ENCODE assay signal across 10 cellular contexts in genomic region chr1:50422946-50423669, GRCh38. TPM values are rescaled to one million over a fixed set of nuclear protein-coding genes. Genes with fewer than 3 reads are reported as not detected.
DNase-seq lines count a peak whose midpoint lies in the region; ATAC-seq and FAIRE-seq lines count a peak whose summit lies in the region.
"Had no signal": no experiment of that assay in that cellular context is flagged by ENCODE, and none has a peak within 500 bp of the region (broad histone marks: within the 10 kb centered on the region; RNA-seq: fewer than 3 reads in every experiment).

TSS of gene DMRTA2 (minus strand) at chr1:50423443. CDS start at chr1:50421536, 1,907 bp downstream.

- WGBS in small intestine, 3 donors, result 3 to 4% (median 3%) methylated on average over 58 to 61 of the region's 61 CpGs

- DNase-seq in EH (ENCODE audit: low read depth), result peak; percentile 49
- DNase-seq in MG63, result no peak
- peak; percentile 46 for DNase-seq in activated T-cell treated with anti-CD3 and anti-CD28 coated beads, Interleukin-2, amount 50 U/mL, for 48 hours
- DNase-seq in hippocampal formation (lab: John Stamatoyannopoulos, UW), result peak; percentile 36 to 54
- no peak for DNase-seq in small intestine
- no peak for DNase-seq in activated CD4-positive, CD25-positive, alpha-beta regulatory T cell (lab: John Stamatoyannopoulos, UW)

- H3K4me1 ChIP-seq in small intestine (ENCODE audit: control insufficient read depth in 2 of 2, insufficient read depth in 1 of 2, low read depth in 1 of 2, low read length in 1 of 2), result peaks cover 0 to 2% of the 10 kb centered on the region in 2 donors

- H3K9me3 ChIP-seq in MG63 (no peaks in the 10 kb centered on the region), small intestine (ENCODE audit: control insufficient read depth, low read depth) (no peaks in the 10 kb centered on the region)

- H3K36me3 ChIP-seq in MG63, result no peaks in the 10 kb centered on the region
- H3K36me3 ChIP-seq in small intestine (ENCODE audit: control insufficient read depth in 2 of 2, insufficient read depth in 2 of 2, low read length in 2 of 2), result no peaks in the 10 kb centered on the region

- no peak for FAIRE-seq in small intestine (lab: Jason Lieb, UNC)

- H3K27me3 ChIP-seq in MG63 (peaks cover 37% of the 10 kb centered on the region), small intestine (ENCODE audit: control insufficient read depth in 2 of 2, insufficient read depth in 2 of 2, low read length in 2 of 2) (peaks cover 38 to 81% of the 10 kb centered on the region in 2 donors)

- no peak for ATAC-seq in HG02588 (IDR thresholded peaks at IDR 0.05; ENCODE audit: unreplicated experiment)
- ATAC-seq in GM21825 (IDR thresholded peaks at IDR 0.05; ENCODE audit: unreplicated experiment), result no peak

- no peak within 1 kb of the TSS for H3K27ac ChIP-seq in small intestine (ENCODE audit: low read depth in 1 of 2, low read length in 1 of 2)
- H3K27ac ChIP-seq: KMS-11 had no signal

- H3K4me3 ChIP-seq in MG63, result peak within 1 kb of the TSS; percentile 53
- H3K4me3 ChIP-seq in small intestine (ENCODE audit: low read depth in 1 of 2, low read length in 2 of 2), result peak within 1 kb of the TSS; percentile 12 to 24

RNA-seq across cellular contexts. Expression of gene DMRTA2, which starts in this region (rescaled TPM):
- not detected in 2 replicates for total RNA-seq in MG63 (2014; rRNA removed; shearing (Covaris generic); ENCODE audit: low replicate concordance)
- under 1 TPM in 1 of 3 donors, not detected in 2; 0.03 TPM for polyA plus RNA-seq in small intestine
- total RNA-seq: kidney epithelial cell had no signal

Comparison
In these comparisons a context has a peak if more than half of its experiments do, and no peak if none do; other contexts are left out.
1. DNase-seq: peak in EH (single experiment), activated T-cell treated with anti-CD3 and anti-CD28 coated beads, Interleukin-2, amount 50 U/mL, for 48 hours (2 of 2) and hippocampal formation (2 of 2); none in MG63 (single experiment), small intestine (single experiment) and activated CD4-positive, CD25-positive, alpha-beta regulatory T cell (0 of 4).